Comparison of ENCODE assay signal across 2 cellular contexts in the genomic region with DNA sequence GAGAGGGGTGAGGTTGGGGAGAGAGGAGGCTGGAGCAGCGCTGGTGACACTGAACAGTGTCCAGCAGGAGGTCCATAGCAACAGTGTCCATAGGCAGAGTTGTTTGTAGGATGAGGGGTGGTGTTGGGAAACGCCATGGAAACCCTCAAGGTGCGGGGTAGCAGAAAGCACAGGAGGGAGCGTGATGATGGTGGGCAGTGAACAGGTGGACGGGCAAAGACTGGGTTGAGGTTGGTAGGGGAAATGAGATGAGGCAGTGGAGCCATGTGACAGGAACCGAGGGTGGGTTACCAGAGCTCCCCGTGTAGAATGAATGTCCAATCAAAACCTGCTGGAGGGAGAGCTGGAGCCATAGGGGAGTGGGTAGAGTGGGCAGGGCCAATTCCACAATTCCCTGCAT.
TF ChIP-seq lines count a peak whose summit lies in the region.

No MANE protein-coding gene starts in this region.

TF ChIP-seq in GM12891, 5 proteins besides CTCF, POLR2A, EP300 and RAD21:
- TF ChIP-seq POU2F2 (IDR thresholded peaks at IDR 0.05; ENCODE audit: low read depth, low read length) (no peak), POLR2AphosphoS5 (IDR thresholded peaks at IDR 0.05; ENCODE audit: low read depth, low read length) (no peak; the same call in 1 of the 2 replicates), PAX5 (IDR thresholded peaks at IDR 0.05; ENCODE audit: insufficient read depth, low read length, severe bottlenecking) (no peak), TAF1 (IDR thresholded peaks at IDR 0.05; ENCODE audit: low read depth, low read length) (peak; percentile 42; the same call in 1 of the 2 replicates)
TF ChIP-seq in GM12891: peak in this region for 1.

TF ChIP-seq in H1, 55 proteins besides CTCF, POLR2A, EP300 and RAD21:
- TF ChIP-seq GABPA (IDR thresholded peaks at IDR 0.05; ENCODE audit: borderline replicate concordance, insufficient read depth, low read length) (no peak), TBP (IDR thresholded peaks at IDR 0.05; ENCODE audit: low read depth, low read length) (no peak), RBBP5 (IDR thresholded peaks at IDR 0.05; ENCODE audit: borderline replicate concordance, low read depth, low read length) (no peak), SIRT6 (IDR thresholded peaks at IDR 0.05; ENCODE audit: low read length) (no peak), KDM4A (IDR thresholded peaks at IDR 0.05; ENCODE audit: low read depth, low read length, severe bottlenecking) (no peak), SP2 (IDR thresholded peaks at IDR 0.05; ENCODE audit: low read length) (no peak), SIX5 (IDR thresholded peaks at IDR 0.05; ENCODE audit: low read depth, low read length) (no peak), CHD2 (IDR thresholded peaks at IDR 0.05; ENCODE audit: low read length) (no peak), FOSL1 (IDR thresholded peaks at IDR 0.05; ENCODE audit: insufficient read depth, low read depth, low read length) (no peak), E2F6 (IDR thresholded peaks at IDR 0.05) (no peak), YY1 (IDR thresholded peaks at IDR 0.05; ENCODE audit: low read depth, low read length) (no peak), POU5F1 (IDR thresholded peaks at IDR 0.05; ENCODE audit: low read depth, low read length) (no peak), TAF7 (optimal IDR thresholded peaks at IDR 0.05; ENCODE audit: borderline replicate concordance, low read depth, low read length) (no peak), RFX5 (IDR thresholded peaks at IDR 0.05; ENCODE audit: borderline replicate concordance, low read depth, low read length) (no peak), NANOG (IDR thresholded peaks at IDR 0.05; ENCODE audit: insufficient read depth, low read depth, low read length, poor library complexity, severe bottlenecking) (no peak), PHF8 (conservative IDR thresholded peaks at IDR 0.05; ENCODE audit: low read depth, low read length) (no peak), ZNF274 (IDR thresholded peaks at IDR 0.05; ENCODE audit: borderline replicate concordance, extremely low read depth, low read length) (no peak), SP1 (IDR thresholded peaks at IDR 0.05; ENCODE audit: low read depth, low read length) (no peak)
- TF ChIP-seq, protein P1, sequence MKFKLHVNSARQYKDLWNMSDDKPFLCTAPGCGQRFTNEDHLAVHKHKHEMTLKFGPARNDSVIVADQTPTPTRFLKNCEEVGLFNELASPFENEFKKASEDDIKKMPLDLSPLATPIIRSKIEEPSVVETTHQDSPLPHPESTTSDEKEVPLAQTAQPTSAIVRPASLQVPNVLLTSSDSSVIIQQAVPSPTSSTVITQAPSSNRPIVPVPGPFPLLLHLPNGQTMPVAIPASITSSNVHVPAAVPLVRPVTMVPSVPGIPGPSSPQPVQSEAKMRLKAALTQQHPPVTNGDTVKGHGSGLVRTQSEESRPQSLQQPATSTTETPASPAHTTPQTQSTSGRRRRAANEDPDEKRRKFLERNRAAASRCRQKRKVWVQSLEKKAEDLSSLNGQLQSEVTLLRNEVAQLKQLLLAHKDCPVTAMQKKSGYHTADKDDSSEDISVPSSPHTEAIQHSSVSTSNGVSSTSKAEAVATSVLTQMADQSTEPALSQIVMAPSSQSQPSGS (IDR thresholded peaks at IDR 0.05; ENCODE audit: low read length), result no peak
